6 cellular contexts compared by ENCODE assay signal in the genomic region with DNA sequence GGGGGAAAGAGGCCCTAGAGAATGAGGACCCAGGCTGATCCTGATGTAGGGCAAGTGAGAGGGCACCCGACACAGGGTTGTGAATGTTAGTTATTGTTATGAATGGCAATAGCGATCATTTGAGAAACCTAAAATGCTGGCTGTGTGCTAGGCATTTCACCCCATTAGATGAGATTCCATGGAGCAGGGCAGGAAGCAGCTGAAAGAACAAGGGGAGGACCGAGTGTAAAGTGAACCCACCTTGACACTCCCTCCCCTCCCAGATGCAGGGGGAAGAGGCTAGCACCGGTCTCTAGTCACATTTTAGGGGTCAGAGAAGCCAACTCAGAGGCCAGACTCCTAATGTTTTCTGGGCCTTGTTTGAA. TPM values are rescaled to one million over a fixed set of nuclear protein-coding genes. Genes with fewer than 3 reads are reported as not detected.
DNase-seq lines count a peak whose midpoint lies in the region; ATAC-seq and TF ChIP-seq lines count a peak whose summit lies in the region.

No MANE protein-coding gene starts in this region.

- H3K9ac ChIP-seq in adipocyte (ENCODE audit: low read length): no peak overlapping the region

- DNase-seq in H7 (peak; percentile 62), adipocyte (ENCODE audit: low read depth) (no peak), nephron progenitor cell (no peak), NCI-H748 (lab: John Stamatoyannopoulos, UW; ENCODE audit: unreplicated experiment) (no peak), NCI-H2107 (lab: John Stamatoyannopoulos, UW) (no peak)

- H3K36me3 ChIP-seq in H7 (replicated peaks; ENCODE audit: control insufficient read depth, insufficient read depth, low read length) (no peaks in the 10 kb centered on the region), adipocyte (ENCODE audit: control insufficient read depth, insufficient read depth, low read length, severe bottlenecking) (no peaks in the 10 kb centered on the region)

- H3K36me3 Mint-ChIP-seq in nephron progenitor cell (ENCODE audit: low read depth): no peaks in the 10 kb centered on the region

- H3K4me3 Mint-ChIP-seq in nephron progenitor cell: peak overlapping the region; percentile 81

- peaks cover 45% of the 10 kb centered on the region for H3K4me1 Mint-ChIP-seq in nephron progenitor cell

- no peak for TF ChIP-seq CTCF in nephron progenitor cell (IDR thresholded peaks at IDR 0.05)

- H3K9me3 ChIP-seq in adipocyte (ENCODE audit: control insufficient read depth, low read length): no peaks in the 10 kb centered on the region

- no peak for ATAC-seq in HG02642 (IDR thresholded peaks at IDR 0.05; ENCODE audit: poor library complexity, unreplicated experiment)

- H3K27ac Mint-ChIP-seq in nephron progenitor cell: no peak overlapping the region

- peaks cover 10% of the 10 kb centered on the region for H3K4me1 ChIP-seq in adipocyte (ENCODE audit: control insufficient read depth, insufficient read depth, low read length)

- H3K27me3 ChIP-seq in H7 (ENCODE audit: control insufficient read depth, insufficient read depth, low read length): peaks cover 27% of the 10 kb centered on the region
- no peaks in the 10 kb centered on the region for H3K27me3 ChIP-seq in adipocyte (replicated peaks; ENCODE audit: control insufficient read depth, insufficient read depth, low read length)

- H3K4me3 ChIP-seq in H7 (ENCODE audit: insufficient read depth, low read depth, low read length) (peak overlapping the region; percentile 69), adipocyte (ENCODE audit: low read length) (peak overlapping the region; percentile 84)

- H3K27me3 Mint-ChIP-seq in nephron progenitor cell (ENCODE audit: low read depth, poor library complexity): peaks cover 73% of the 10 kb centered on the region

- H3K9me3 Mint-ChIP-seq in nephron progenitor cell: no peaks in the 10 kb centered on the region

RNA-seq across cellular contexts. Expression of gene CORO6, which starts 0.6 kb away (rescaled TPM):
- total RNA-seq in H7 (2014; rRNA removed; shearing (Covaris generic)): 3.9 and 6.9 TPM in 2 replicates

RNA-seq across cellular contexts. Expression of gene ANKRD13B, which starts 30.3 kb away (rescaled TPM):
- 11.1 and 11.9 TPM in 2 replicates for total RNA-seq in H7 (2014; rRNA removed; shearing (Covaris generic))

RNA-seq across cellular contexts. Expression of gene GIT1, which starts 33.8 kb away (rescaled TPM):
- 40.3 and 46.1 TPM in 2 replicates for total RNA-seq in H7 (2014; rRNA removed; shearing (Covaris generic))

RNA-seq across cellular contexts. Expression of gene TP53I13, which starts 54.8 kb away (rescaled TPM):
- total RNA-seq in H7 (2014; rRNA removed; shearing (Covaris generic)): 42.9 and 45.8 TPM in 2 replicates

RNA-seq across cellular contexts. Expression of gene ABHD15, which starts 56.4 kb away (rescaled TPM):
- total RNA-seq in H7 (2014; rRNA removed; shearing (Covaris generic)): 1.7 TPM in 2 replicates
